12 cellular contexts compared by ENCODE assay signal in the genomic region with DNA sequence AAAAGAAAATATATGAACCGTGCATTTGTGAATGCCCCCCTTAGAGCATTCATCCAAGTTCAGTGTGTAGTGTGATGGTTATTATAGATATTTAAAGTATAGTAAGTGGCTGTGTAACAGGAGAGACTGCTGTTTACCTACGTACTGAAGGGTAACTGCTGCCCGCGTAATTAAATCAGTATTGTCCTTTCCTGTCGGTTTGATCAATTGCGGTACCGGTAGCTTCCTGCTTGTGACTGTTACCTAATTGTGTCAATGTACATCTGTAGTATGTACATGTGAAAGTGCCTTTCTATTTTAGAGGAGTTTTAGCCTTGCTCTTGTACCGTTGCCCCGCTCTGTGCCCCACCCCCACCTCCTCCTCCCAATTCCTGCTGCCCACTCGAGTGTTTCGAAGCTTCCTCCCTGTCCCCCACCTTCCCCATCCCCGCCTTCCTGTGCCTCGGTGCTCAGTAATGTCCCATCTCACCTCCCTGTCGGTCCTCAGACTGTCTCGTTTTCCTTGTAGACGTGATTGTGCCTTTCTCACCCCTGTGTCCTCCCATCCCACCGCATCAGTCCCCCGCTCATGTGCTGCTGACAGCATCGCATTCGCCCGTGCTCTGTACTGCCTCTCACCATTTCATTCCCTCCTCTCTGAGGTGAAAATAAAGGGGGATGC.
DNase-seq lines count a peak whose midpoint lies in the region; ATAC-seq and TF ChIP-seq lines count a peak whose summit lies in the region.
"Had no signal": no experiment of that assay in that cellular context is flagged by ENCODE, and none has a peak within 500 bp of the region (broad histone marks: within the 10 kb centered on the region; RNA-seq: fewer than 3 reads in every experiment).

No MANE protein-coding gene starts in this region.

- no peaks in the 10 kb centered on the region for H3K4me1 ChIP-seq in CD8-positive, alpha-beta T cell (ENCODE audit: insufficient read depth, low read length)

- no peaks in the 10 kb centered on the region for H3K27me3 ChIP-seq in CD8-positive, alpha-beta T cell (ENCODE audit: insufficient read depth, low read length)

- H3K4me3 Mint-ChIP-seq in CD8-positive, alpha-beta T cell = peak overlapping the region; percentile 64
- peak overlapping the region; percentile 10 for H3K4me3 Mint-ChIP-seq in activated T-helper 17 cell treated with anti-CD3 and anti-CD28 coated beads, Interleukin-2, amount 50 U/mL, for 72 hours
- H3K4me3 Mint-ChIP-seq in memory B cell = peak overlapping the region; percentile 85
- no peak overlapping the region for H3K4me3 Mint-ChIP-seq in type B pancreatic cell

- TF ChIP-seq CTCF in CD8-positive, alpha-beta T cell (IDR thresholded peaks at IDR 0.05) = no peak
- no peak for TF ChIP-seq CTCF in type B pancreatic cell (conservative IDR thresholded peaks at IDR 0.05)

- no peaks in the 10 kb centered on the region for H3K9me3 Mint-ChIP-seq in CD8-positive, alpha-beta T cell
- H3K9me3 Mint-ChIP-seq in activated T-helper 17 cell treated with anti-CD3 and anti-CD28 coated beads, Interleukin-2, amount 50 U/mL, for 72 hours = no peaks in the 10 kb centered on the region
- H3K9me3 Mint-ChIP-seq in memory B cell = no peaks in the 10 kb centered on the region
- no peaks in the 10 kb centered on the region for H3K9me3 Mint-ChIP-seq in type B pancreatic cell

- peaks cover 6% of the 10 kb centered on the region for H3K36me3 Mint-ChIP-seq in CD8-positive, alpha-beta T cell
- no peaks in the 10 kb centered on the region for H3K36me3 Mint-ChIP-seq in activated T-helper 17 cell treated with anti-CD3 and anti-CD28 coated beads, Interleukin-2, amount 50 U/mL, for 72 hours (ENCODE audit: low read depth)
- H3K36me3 Mint-ChIP-seq in memory B cell = peaks cover 4% of the 10 kb centered on the region
- peaks cover 15% of the 10 kb centered on the region for H3K36me3 Mint-ChIP-seq in type B pancreatic cell

- H3K9me3 ChIP-seq in CD8-positive, alpha-beta T cell (ENCODE audit: low read length) = no peaks in the 10 kb centered on the region

- H3K36me3 ChIP-seq in CD8-positive, alpha-beta T cell (ENCODE audit: insufficient read depth, low read length) = no peaks in the 10 kb centered on the region

- H3K4me1 Mint-ChIP-seq in CD8-positive, alpha-beta T cell (ENCODE audit: low read depth) = peaks cover 5% of the 10 kb centered on the region
- no peaks in the 10 kb centered on the region for H3K4me1 Mint-ChIP-seq in activated T-helper 17 cell treated with anti-CD3 and anti-CD28 coated beads, Interleukin-2, amount 50 U/mL, for 72 hours
- H3K4me1 Mint-ChIP-seq in memory B cell = peaks cover 8% of the 10 kb centered on the region
- H3K4me1 Mint-ChIP-seq in type B pancreatic cell (ENCODE audit: unreplicated experiment) = no peaks in the 10 kb centered on the region

- ATAC-seq in CD8-positive, alpha-beta T cell = no peak
- ATAC-seq in HG03460 (IDR thresholded peaks at IDR 0.05; ENCODE audit: unreplicated experiment) (peak; percentile 38), memory B cell (ENCODE audit: low read depth) (peak; percentile 34), HG03280 (IDR thresholded peaks at IDR 0.05; ENCODE audit: unreplicated experiment) (no peak)
- ATAC-seq in activated T-helper 17 cell treated with anti-CD3 and anti-CD28 coated beads, Interleukin-2, amount 50 U/mL, for 72 hours (replicated peaks) = no peak
- ATAC-seq: left lobe of liver had no signal

- no peak overlapping the region for H3K27ac ChIP-seq in CD8-positive, alpha-beta T cell (ENCODE audit: low read depth, low read length)

- intact Hi-C loops in CD8-positive, alpha-beta T cell (cut with DNase I, micrococcal nuclease) = no loop called here

- POLR2A ChIA-PET in CD8-positive, alpha-beta T cell (lab: Charles Lee) = no interaction called here

- H3K27ac Mint-ChIP-seq in CD8-positive, alpha-beta T cell = no peak overlapping the region
- no peak overlapping the region for H3K27ac Mint-ChIP-seq in activated T-helper 17 cell treated with anti-CD3 and anti-CD28 coated beads, Interleukin-2, amount 50 U/mL, for 72 hours
- H3K27ac Mint-ChIP-seq in memory B cell = peak overlapping the region; percentile 6
- no peak overlapping the region for H3K27ac Mint-ChIP-seq in type B pancreatic cell

- no peak overlapping the region for H3K4me3 ChIP-seq in CD8-positive, alpha-beta T cell (ENCODE audit: low read depth, low read length)

- CTCF ChIA-PET in CD8-positive, alpha-beta T cell (lab: Charles Lee) = no interaction called here

- no peaks in the 10 kb centered on the region for H3K27me3 Mint-ChIP-seq in CD8-positive, alpha-beta T cell (ENCODE audit: low read depth)
- no peaks in the 10 kb centered on the region for H3K27me3 Mint-ChIP-seq in activated T-helper 17 cell treated with anti-CD3 and anti-CD28 coated beads, Interleukin-2, amount 50 U/mL, for 72 hours
- H3K27me3 Mint-ChIP-seq in memory B cell (no peaks in the 10 kb centered on the region), type B pancreatic cell (no peaks in the 10 kb centered on the region)

- DNase-seq in CD8-positive, alpha-beta T cell = no peak
- DNase-seq in memory B cell (ENCODE audit: low spot score in 2 of 2) = no peak
- no peak for DNase-seq in NK-92 (lab: John Stamatoyannopoulos, UW; ENCODE audit: unreplicated experiment)
- no peak for DNase-seq in type B pancreatic cell (ENCODE audit: extremely low spot score, unreplicated experiment)
- no peak for DNase-seq in HuH-7 (ENCODE audit: low spot score)
- DNase-seq: activated CD4-positive, alpha-beta T cell treated with anti-CD3 and anti-CD28 coated beads for 1 hour; NCI-H2171; substantia nigra had no signal

Comparison
In these comparisons a context has a peak if more than half of its experiments do, and no peak if none do; other contexts are left out.
1. ATAC-seq: peak in HG03460 (single experiment) and memory B cell (single experiment); none in CD8-positive, alpha-beta T cell (single experiment), activated T-helper 17 cell treated with anti-CD3 and anti-CD28 coated beads, Interleukin-2, amount 50 U/mL, for 72 hours (single experiment) and HG03280 (single experiment).